18 cellular contexts compared by ENCODE assay signal in genomic region chr19:52366414-52366824, GRCh38. TPM values are rescaled to one million over a fixed set of nuclear protein-coding genes. Genes with fewer than 3 reads are reported as not detected.
A peak's percentile ranks its signal among the peaks of the same experiment; 100 is the strongest.
DNase-seq lines count a peak whose midpoint lies in the region; ATAC-seq, FAIRE-seq and TF ChIP-seq lines count a peak whose summit lies in the region.
"Had no signal": no experiment of that assay in that cellular context is flagged by ENCODE, and none has a peak within 500 bp of the region (broad histone marks: within the 10 kb centered on the region; RNA-seq: fewer than 3 reads in every experiment).

No MANE protein-coding gene starts in this region.

- SMC1A ChIA-PET in GM12878 (lab: Charles Lee; ENCODE audit: uncharacterized antibody, unreplicated experiment), result no interaction called here

- H3K36me3 Mint-ChIP-seq in endothelial cell (ENCODE audit: low read depth, unreplicated experiment), result peaks cover 55% of the 10 kb centered on the region
- H3K36me3 Mint-ChIP-seq in naive thymus-derived CD4-positive, alpha-beta T cell, result peaks cover 31 to 59% (median 44%) of the 10 kb centered on the region in 5 donors

- no peak for TF ChIP-seq POLR2A in HCT116 (IDR thresholded peaks at IDR 0.05; ENCODE audit: borderline replicate concordance, extremely low read depth, insufficient read depth, insufficient read length)
- TF ChIP-seq POLR2A in GM12878 (IDR thresholded peaks at IDR 0.05; ENCODE audit: low read depth, low read length), result no peak

- WGBS in GM12878 (ENCODE audit: insufficient coverage, insufficient replicate concordance, low lambda C conversion rate, missing lambda C conversion rate), result 84% methylated on average over 8 of the region's 8 CpGs

- no peak for TF ChIP-seq RAD21 in HCT116 (IDR thresholded peaks at IDR 0.05; ENCODE audit: low read depth)
- TF ChIP-seq RAD21 in GM12878 (IDR thresholded peaks at IDR 0.05; ENCODE audit: insufficient read depth, low read depth, low read length), result no peak

- RAD21 ChIA-PET in HCT116 (lab: Charles Lee; ENCODE audit: low non-redundant PET in 1 of 2, low total read pairs in 2 of 2, uncharacterized antibody in 2 of 2, unreplicated experiment in 2 of 2) (no interaction called here), GM12878 (lab: Charles Lee; ENCODE audit: unreplicated experiment) (no interaction called here)

- H3K27ac Mint-ChIP-seq in endothelial cell (ENCODE audit: unreplicated experiment), result no peak overlapping the region
- no peak overlapping the region for H3K27ac Mint-ChIP-seq in naive thymus-derived CD4-positive, alpha-beta T cell
- H3K27ac Mint-ChIP-seq: CD14-positive monocyte; CD8-positive, alpha-beta T cell had no signal

- peak overlapping the region; percentile 48 for H3K4me3 Mint-ChIP-seq in endothelial cell (ENCODE audit: unreplicated experiment)
- H3K4me3 Mint-ChIP-seq in naive thymus-derived CD4-positive, alpha-beta T cell, result peak overlapping the region in 1 of 10 donors; percentile 11
- H3K4me3 Mint-ChIP-seq: CD14-positive monocyte; CD8-positive, alpha-beta T cell had no signal

- CTCF ChIA-PET in HCT116 (lab: Charles Lee), result no interaction called here
- CTCF ChIA-PET in GM12878 (lab: Yijun Ruan, JAX), result no interaction called here
- CTCF ChIA-PET in naive thymus-derived CD4-positive, alpha-beta T cell (lab: Charles Lee), result no interaction called here

- no peak for TF ChIP-seq CTCF in HCT116 (IDR thresholded peaks at IDR 0.05 in 2 of 3, conservative IDR thresholded peaks at IDR 0.05 in 1 of 3; ENCODE audit: borderline replicate concordance in 1 of 3, insufficient read depth in 1 of 3, low read depth in 2 of 3, low read length in 2 of 3)
- TF ChIP-seq CTCF in GM12878 (IDR thresholded peaks at IDR 0.05 in 2 of 3, conservative IDR thresholded peaks at IDR 0.05 in 1 of 3; ENCODE audit: control insufficient read depth in 2 of 3, extremely low read depth in 1 of 3, insufficient read depth in 1 of 3, low read depth in 3 of 3, low read length in 3 of 3), result no peak
- no peak for TF ChIP-seq CTCF in endothelial cell (IDR thresholded peaks at IDR 0.05; ENCODE audit: unreplicated experiment)

- in situ Hi-C loops in GM12878 (cut with MboI), result no loop called here

- peaks cover 41% of the 10 kb centered on the region for H3K9me3 Mint-ChIP-seq in endothelial cell (ENCODE audit: unreplicated experiment)
- peaks cover 16 to 96% (median 64%) of the 10 kb centered on the region in 11 donors for H3K9me3 Mint-ChIP-seq in naive thymus-derived CD4-positive, alpha-beta T cell

- H3K4me1 ChIP-seq in BLaER1 treated with 17β-estradiol and CSF1 and Interleukin-3, amounts not matched to agents 10 nM and 100 nM, result peaks cover 0 to 12% (median 9%) of the 10 kb centered on the region in 10 experiments; a peak in 13 of 20 replicates
- H3K4me1 ChIP-seq in HCT116 (ENCODE audit: control insufficient read depth in 1 of 2, insufficient read depth in 2 of 2, low read length in 2 of 2) (no peaks in the 10 kb centered on the region), GM12878 (ENCODE audit: control insufficient read depth, insufficient read depth, low read length) (no peaks in the 10 kb centered on the region)
- H3K4me1 ChIP-seq in naive thymus-derived CD4-positive, alpha-beta T cell (ENCODE audit: control insufficient read depth in 2 of 2, insufficient read depth in 2 of 2, low read length in 2 of 2), result peaks cover 4 to 5% of the 10 kb centered on the region in 2 donors
- H3K4me1 ChIP-seq: BE2C had no signal

- H2AFZ ChIP-seq in HCT116 (ENCODE audit: low read depth, low read length, poor library complexity, severe bottlenecking) (no peak overlapping the region), GM12878 (ENCODE audit: control insufficient read depth, low read depth, low read length) (no peak overlapping the region)

- no peak overlapping the region for H3K4me2 ChIP-seq in BLaER1 treated with 17β-estradiol and CSF1 and Interleukin-3, amounts not matched to agents 10 nM and 100 nM
- H3K4me2 ChIP-seq in HCT116 (ENCODE audit: low read length), result no peak overlapping the region
- no peak overlapping the region for H3K4me2 ChIP-seq in GM12878 (ENCODE audit: control insufficient read depth, insufficient read depth)

- H3K27me3 ChIP-seq in BLaER1 treated with 17β-estradiol and CSF1 and Interleukin-3, amounts not matched to agents 10 nM and 100 nM, result no peaks in the 10 kb centered on the region
- no peaks in the 10 kb centered on the region for H3K27me3 ChIP-seq in HCT116 (ENCODE audit: insufficient read depth, low read length)
- no peaks in the 10 kb centered on the region for H3K27me3 ChIP-seq in GM12878 (replicated peaks in 1 of 2; ENCODE audit: control insufficient read depth in 2 of 2, insufficient read depth in 2 of 2, low read length in 1 of 2)
- H3K27me3 ChIP-seq in naive thymus-derived CD4-positive, alpha-beta T cell (ENCODE audit: control insufficient read depth in 2 of 2, insufficient read depth in 2 of 2, low read length in 2 of 2), result no peaks in the 10 kb centered on the region
- H3K27me3 ChIP-seq: BE2C had no signal

- no peak for FAIRE-seq in GM12878 (lab: Jason Lieb, UNC)
- FAIRE-seq: A204.1 had no signal

- DNase-seq in HCT116 (ENCODE audit: low read depth, low spot score) (no peak), GM12878 (ENCODE audit: low read depth, low spot score) (no peak), endothelial cell (ENCODE audit: low spot score) (no peak), cerebellum (ENCODE audit: low spot score) (no peak)
- DNase-seq in effector CD4-positive, alpha-beta T cell, result no peak
- no peak for DNase-seq in naive thymus-derived CD4-positive, alpha-beta T cell
- DNase-seq: ACHN; BE2C; Calu3; CD8-positive, alpha-beta T cell; DMS79 treated with DMSO at 0.1 percent for 48 hours; GF-D8; GOT3; HCEC 1CT had no signal

- H3K4me3 ChIP-seq in BLaER1 treated with 17β-estradiol and CSF1 and Interleukin-3, amounts not matched to agents 10 nM and 100 nM, result peak overlapping the region in 9 of 10 experiments; percentile 16 to 51 (median 35); a peak in 11 of 20 replicates
- H3K4me3 ChIP-seq in HCT116 (replicated peaks in 1 of 2; ENCODE audit: low read depth in 1 of 2, low read length in 2 of 2) (no peak overlapping the region), GM12878 (no peak overlapping the region)
- no peak overlapping the region for H3K4me3 ChIP-seq in naive thymus-derived CD4-positive, alpha-beta T cell (ENCODE audit: low read length)

- no peak for TF ChIP-seq EP300 in GM12878 (IDR thresholded peaks at IDR 0.05; ENCODE audit: borderline replicate concordance in 1 of 2, control insufficient read depth in 1 of 2, low read depth in 2 of 2, low read length in 2 of 2)

- H3K27ac ChIP-seq in BLaER1 treated with 17β-estradiol and CSF1 and Interleukin-3, amounts not matched to agents 10 nM and 100 nM, result no peak overlapping the region
- H3K27ac ChIP-seq in HCT116 (ENCODE audit: low read depth, low read length), result no peak overlapping the region
- no peak overlapping the region for H3K27ac ChIP-seq in GM12878 (ENCODE audit: control insufficient read depth, insufficient read depth)
- H3K27ac ChIP-seq in naive thymus-derived CD4-positive, alpha-beta T cell (ENCODE audit: low read depth, low read length), result no peak overlapping the region

- H3K9me2 ChIP-seq in HCT116 (ENCODE audit: insufficient read depth), result no peaks in the 10 kb centered on the region

- no peaks in the 10 kb centered on the region for H4K20me1 ChIP-seq in BLaER1 treated with 17β-estradiol and CSF1 and Interleukin-3, amounts not matched to agents 10 nM and 100 nM
- H4K20me1 ChIP-seq in HCT116 (ENCODE audit: insufficient read depth) (no peaks in the 10 kb centered on the region), GM12878 (ENCODE audit: control insufficient read depth, insufficient read depth) (no peaks in the 10 kb centered on the region)

- POLR2A ChIA-PET in HCT116 (lab: Charles Lee) (no interaction called here), GM12878 (lab: Charles Lee) (no interaction called here)
- POLR2A ChIA-PET in naive thymus-derived CD4-positive, alpha-beta T cell (lab: Charles Lee), result no interaction called here

- no peaks in the 10 kb centered on the region for H3K4me1 Mint-ChIP-seq in endothelial cell (ENCODE audit: unreplicated experiment)
- H3K4me1 Mint-ChIP-seq in naive thymus-derived CD4-positive, alpha-beta T cell, result peaks cover 2 to 17% (median 14%) of the 10 kb centered on the region in 7 donors

- ATAC-seq in HCT116 (no peak), GM12878 (no peak), HG03045 (IDR thresholded peaks at IDR 0.05; ENCODE audit: unreplicated experiment) (no peak)
- no peak for ATAC-seq in naive thymus-derived CD4-positive, alpha-beta T cell
- ATAC-seq: CD8-positive, alpha-beta T cell had no signal

- BruUV-seq in HCT116 (replicated peaks; lab: Mats Ljungman, UMichigan) (no TSS peak), GM12878 (replicated peaks; lab: Mats Ljungman, UMichigan) (no TSS peak)

- intact Hi-C loops in HCT116 (cut with micrococcal nuclease), result no loop called here
- intact Hi-C loops in GM12878 (cut with micrococcal nuclease; ENCODE audit: unreplicated experiment), result no loop called here
- intact Hi-C loops in naive thymus-derived CD4-positive, alpha-beta T cell (cut with micrococcal nuclease), result loop anchor here in 1 of 2 donors (10.0 kb wide), 1 partner anchor 442 kb away; the partner anchor contains the start of gene ZNF613

- H3K9me3 ChIP-seq in BLaER1 treated with 17β-estradiol and CSF1 and Interleukin-3, amounts not matched to agents 10 nM and 100 nM (replicated peaks in 1 of 11), result peaks cover 84 to 99% (median 92%) of the 10 kb centered on the region in 11 experiments
- H3K9me3 ChIP-seq in HCT116 (ENCODE audit: control insufficient read depth in 1 of 2, insufficient read depth in 1 of 2, low read depth in 1 of 2, low read length in 2 of 2) (peaks cover 16 to 19% of the 10 kb centered on the region in 2 experiments; a peak in 2 of 4 replicates), GM12878 (replicated peaks; ENCODE audit: control insufficient read depth, insufficient read depth, low read length) (peaks cover 20% of the 10 kb centered on the region; the same call in 2 of the 3 replicates)
- peaks cover 0 to 62% (median 4%) of the 10 kb centered on the region in 3 experiments for H3K9me3 ChIP-seq in naive thymus-derived CD4-positive, alpha-beta T cell (ENCODE audit: control insufficient read depth in 2 of 3, low read length in 3 of 3)

- H3K9ac ChIP-seq in BLaER1 treated with 17β-estradiol and CSF1 and Interleukin-3, amounts not matched to agents 10 nM and 100 nM, result no peak overlapping the region
- H3K9ac ChIP-seq in HCT116 (ENCODE audit: low read length) (no peak overlapping the region), GM12878 (ENCODE audit: control insufficient read depth, insufficient read depth, low read length) (no peak overlapping the region)

- H3K36me3 ChIP-seq in BLaER1 treated with 17β-estradiol and CSF1 and Interleukin-3, amounts not matched to agents 10 nM and 100 nM, result peaks cover 65 to 84% (median 77%) of the 10 kb centered on the region in 11 experiments
- no peaks in the 10 kb centered on the region for H3K36me3 ChIP-seq in HCT116 (ENCODE audit: control insufficient read depth in 1 of 2, insufficient read depth in 2 of 2, low read length in 2 of 2)
- no peaks in the 10 kb centered on the region for H3K36me3 ChIP-seq in GM12878 (ENCODE audit: control insufficient read depth in 2 of 2, insufficient read depth in 2 of 2, low read length in 1 of 2)
- peaks cover 0 to 19% (median 3%) of the 10 kb centered on the region in 3 experiments for H3K36me3 ChIP-seq in naive thymus-derived CD4-positive, alpha-beta T cell (ENCODE audit: control insufficient read depth in 2 of 3, insufficient read depth in 3 of 3, low read length in 3 of 3)
- H3K36me3 ChIP-seq: BE2C had no signal

- H3K79me2 ChIP-seq in HCT116 (ENCODE audit: insufficient read depth, low read length) (no peaks in the 10 kb centered on the region), GM12878 (ENCODE audit: control insufficient read depth, insufficient read depth, low read length) (no peaks in the 10 kb centered on the region; the same call in 1 of the 2 replicates)

- H3K27me3 Mint-ChIP-seq in endothelial cell (ENCODE audit: unreplicated experiment), result peaks cover 2% of the 10 kb centered on the region
- H3K27me3 Mint-ChIP-seq in naive thymus-derived CD4-positive, alpha-beta T cell, result no peaks in the 10 kb centered on the region

RNA-seq across cellular contexts. Expression of gene ZNF880, which starts 3.3 kb away (rescaled TPM):
- total RNA-seq in HCT116 (2021; ENCODE audit: unreplicated experiment), result not detected
- polyA plus RNA-seq in HCT116 (2012), result not detected in 2 replicates
- total RNA-seq in GM12878 (2013; cell fraction: nucleolus; rRNA removed), result 38.4 and 40.0 TPM in 2 replicates
- total RNA-seq in GM12878 (2014; rRNA removed), result 14.3 and 14.4 TPM in 2 replicates
- 23.6 and 28.3 TPM in 2 replicates for total RNA-seq in GM12878 (2014; rRNA removed; fragmentation: Illumina TruSeq; extraction: Trizol)
- total RNA-seq in GM12878 (2021), result 14.4 and 14.7 TPM in 2 replicates
- polyA plus RNA-seq in GM12878 (2011; ENCODE audit: low read depth), result 60.8 TPM
- polyA plus RNA-seq in GM12878 (2011; rRNA removed), result 15.9 and 19.6 TPM in 2 replicates
- polyA plus RNA-seq in GM12878 (2011; cell fraction: cytosol; rRNA removed), result 9.6 and 12.0 TPM in 2 replicates
- 8.9 and 12.1 TPM in 2 replicates for polyA plus RNA-seq in GM12878 (2011; cell fraction: nucleus; rRNA removed)
- polyA plus RNA-seq in GM12878 (2012), result 31.7 and 43.6 TPM in 2 replicates
- 22.4 and 35.8 TPM in 2 replicates for polyA plus RNA-seq in GM12878 (2014; fragmentation: Illumina TruSeq; extraction: Trizol)
- polyA plus RNA-seq in GM12878 (2014; fragmentation: Nextera tagmentation; extraction: Ambion mirVana), result 10 to 100 TPM; 43.1 to 45.2 TPM
- polyA plus RNA-seq in GM12878 (2014; rRNA removed), result 17.2 and 19.8 TPM in 2 replicates
- 10 to 100 TPM; 21.4 to 23.3 TPM for polyA plus RNA-seq in GM12878 (2016; fragmentation: Nextera tagmentation; extraction: Ambion mirVana)
- 7.1 and 12.8 TPM in 2 replicates for polyA minus RNA-seq in GM12878 (2011; rRNA and poly(A)+ RNA removed)
- 0.80 and 3.2 TPM in 2 replicates for polyA minus RNA-seq in GM12878 (2011; cell fraction: cytosol; rRNA and poly(A)+ RNA removed)
- 2.7 and 4.4 TPM in 2 replicates for polyA minus RNA-seq in GM12878 (2011; cell fraction: nucleus; rRNA and poly(A)+ RNA removed)
- 10.3 TPM for total RNA-seq in endothelial cell (ENCODE audit: unreplicated experiment)
- total RNA-seq in cerebellum, result 66.3 TPM
- total RNA-seq in naive thymus-derived CD4-positive, alpha-beta T cell, result 10 to 100 TPM; 10.3 to 33.5 (median 25.4) TPM
- polyA plus RNA-seq in naive thymus-derived CD4-positive, alpha-beta T cell, result 10 to 100 TPM; 32.0 to 43.9 TPM
- total RNA-seq: Calu3 had no signal

RNA-seq across cellular contexts. Expression of gene ZNF610, which starts 30.4 kb away (rescaled TPM):
- total RNA-seq in HCT116 (2021; ENCODE audit: unreplicated experiment) (not detected), GM12878 (2014; rRNA removed) (0.05 and 0.11 TPM in 2 replicates), GM12878 (2014; rRNA removed; fragmentation: Illumina TruSeq; extraction: Trizol) (0.28 and 0.54 TPM in 2 replicates), GM12878 (2021) (0.64 and 1.2 TPM in 2 replicates), endothelial cell (ENCODE audit: unreplicated experiment) (7.5 TPM), cerebellum (20.0 TPM)
- not detected in 2 replicates for polyA plus RNA-seq in HCT116 (2012)
- total RNA-seq in GM12878 (2013; cell fraction: nucleolus; rRNA removed), result 6.4 and 6.5 TPM in 2 replicates
- polyA plus RNA-seq in GM12878 (2011; ENCODE audit: low read depth), result 0.16 TPM
- polyA plus RNA-seq in GM12878 (2011; rRNA removed) (0.26 and 0.52 TPM in 2 replicates), GM12878 (2014; fragmentation: Illumina TruSeq; extraction: Trizol) (0.51 and 0.65 TPM in 2 replicates), GM12878 (2014; fragmentation: Nextera tagmentation; extraction: Ambion mirVana) (under 1 TPM; 0.15 to 0.76 TPM), GM12878 (2014; rRNA removed) (0.32 and 0.67 TPM in 2 replicates), GM12878 (2016; fragmentation: Nextera tagmentation; extraction: Ambion mirVana) (under 1 TPM; 0.39 to 0.89 TPM)
- polyA plus RNA-seq in GM12878 (2011; cell fraction: cytosol; rRNA removed), result 0.38 and 0.43 TPM in 2 replicates
- polyA plus RNA-seq in GM12878 (2011; cell fraction: nucleus; rRNA removed), result 0.66 and 0.91 TPM in 2 replicates
- polyA plus RNA-seq in GM12878 (2012), result 0.41 and 1.1 TPM in 2 replicates
- polyA minus RNA-seq in GM12878 (2011; rRNA and poly(A)+ RNA removed), result 0.15 and 0.57 TPM in 2 replicates
- 0.42 TPM in 1 of 2 replicates, not detected in the other for polyA minus RNA-seq in GM12878 (2011; cell fraction: cytosol; rRNA and poly(A)+ RNA removed)
- polyA minus RNA-seq in GM12878 (2011; cell fraction: nucleus; rRNA and poly(A)+ RNA removed), result 0.60 TPM in 1 of 2 replicates, not detected in the other
- total RNA-seq in naive thymus-derived CD4-positive, alpha-beta T cell, result 1 to 10 TPM in 2 of 5 experiments, under 1 TPM in 3; 0.42 to 4.3 (median 0.93) TPM
- polyA plus RNA-seq in naive thymus-derived CD4-positive, alpha-beta T cell, result 1 to 10 TPM; 2.0 to 2.6 TPM
- total RNA-seq: Calu3 had no signal
- polyA plus RNA-seq: CD14-positive monocyte had no signal

RNA-seq across cellular contexts. Expression of gene ZNF528, which starts 31.2 kb away (rescaled TPM):
- not detected for total RNA-seq in HCT116 (2021; ENCODE audit: unreplicated experiment)
- 0.13 TPM in 1 of 2 replicates, not detected in the other for polyA plus RNA-seq in HCT116 (2012)
- total RNA-seq in GM12878 (2013; cell fraction: nucleolus; rRNA removed), result 47.8 and 52.2 TPM in 2 replicates
- 4.9 and 6.7 TPM in 2 replicates for total RNA-seq in GM12878 (2014; rRNA removed)
- total RNA-seq in GM12878 (2014; rRNA removed; fragmentation: Illumina TruSeq; extraction: Trizol), result 9.6 and 10.6 TPM in 2 replicates
- total RNA-seq in GM12878 (2021), result 5.5 and 7.0 TPM in 2 replicates
- polyA plus RNA-seq in GM12878 (2011; ENCODE audit: low read depth), result 3.5 TPM
- polyA plus RNA-seq in GM12878 (2011; rRNA removed), result 1.7 and 2.1 TPM in 2 replicates
- 0.72 and 0.85 TPM in 2 replicates for polyA plus RNA-seq in GM12878 (2011; cell fraction: cytosol; rRNA removed)
- polyA plus RNA-seq in GM12878 (2011; cell fraction: nucleus; rRNA removed), result 4.0 and 4.1 TPM in 2 replicates
- 5.0 and 5.1 TPM in 2 replicates for polyA plus RNA-seq in GM12878 (2012)
- polyA plus RNA-seq in GM12878 (2014; fragmentation: Illumina TruSeq; extraction: Trizol), result 11.9 and 14.3 TPM in 2 replicates
- 1 to 10 TPM; 2.9 to 6.3 TPM for polyA plus RNA-seq in GM12878 (2014; fragmentation: Nextera tagmentation; extraction: Ambion mirVana)
- 5.9 and 10.8 TPM in 2 replicates for polyA plus RNA-seq in GM12878 (2014; rRNA removed)
- 1 to 10 TPM; 5.7 to 8.2 TPM for polyA plus RNA-seq in GM12878 (2016; fragmentation: Nextera tagmentation; extraction: Ambion mirVana)
- 1.2 and 1.3 TPM in 2 replicates for polyA minus RNA-seq in GM12878 (2011; rRNA and poly(A)+ RNA removed)
- polyA minus RNA-seq in GM12878 (2011; cell fraction: cytosol; rRNA and poly(A)+ RNA removed), result not detected in 2 replicates
- 1.7 and 2.1 TPM in 2 replicates for polyA minus RNA-seq in GM12878 (2011; cell fraction: nucleus; rRNA and poly(A)+ RNA removed)
- 3.9 TPM for total RNA-seq in endothelial cell (ENCODE audit: unreplicated experiment)
- 106 TPM for total RNA-seq in cerebellum
- 10 to 100 TPM; 10.6 to 47.3 (median 23.0) TPM for total RNA-seq in naive thymus-derived CD4-positive, alpha-beta T cell
- polyA plus RNA-seq in naive thymus-derived CD4-positive, alpha-beta T cell, result 10 to 100 TPM in 1 of 2 donors, 1 to 10 TPM in 1; 6.1 to 11.6 TPM
- total RNA-seq: Calu3 had no signal

Comparison
In these comparisons a context has a peak if more than half of its experiments do, and no peak if none do; other contexts are left out.
1. H3K4me3 ChIP-seq: peak in BLaER1 treated with 17β-estradiol and CSF1 and Interleukin-3, amounts not matched to agents 10 nM and 100 nM (9 of 10); none in HCT116 (0 of 2), GM12878 (single experiment) and naive thymus-derived CD4-positive, alpha-beta T cell (single experiment).
2. RNA of gene ZNF880, which starts 3.3 kb away (total RNA-seq): 66.3 TPM in cerebellum (single experiment), 10.3 to 33.5 TPM in naive thymus-derived CD4-positive, alpha-beta T cell, 14.3 to 40.0 TPM in GM12878 and 10.3 TPM in endothelial cell (single experiment); not detected in HCT116 (single experiment); every median in the first group is over 10 times any median in the second.